In the genomic region with DNA sequence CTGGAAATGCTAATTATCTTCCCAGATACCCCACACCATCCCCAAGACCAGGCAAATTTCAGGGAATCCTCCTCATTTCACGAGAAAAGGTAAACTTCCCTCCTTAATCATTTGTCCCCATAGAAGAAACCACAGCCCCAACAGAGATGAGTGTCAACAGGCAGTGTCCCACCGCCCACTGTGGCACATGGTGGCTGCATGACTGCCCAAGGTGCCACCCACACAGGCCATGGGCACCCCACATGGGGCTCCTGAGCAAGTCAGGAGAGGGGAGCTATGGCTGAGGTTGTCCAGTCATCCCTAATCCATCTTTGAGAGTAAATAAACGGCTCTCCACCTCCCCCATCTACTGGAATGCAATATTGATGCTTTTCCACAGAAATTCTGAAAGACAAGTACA, we compare ENCODE assay signal across 19 cellular contexts. TPM values are rescaled to one million over a fixed set of nuclear protein-coding genes. Genes with fewer than 3 reads are reported as not detected.
A peak's percentile ranks its signal among the peaks of the same experiment; 100 is the strongest.
DNase-seq lines count a peak whose midpoint lies in the region; ATAC-seq and TF ChIP-seq lines count a peak whose summit lies in the region.
"Had no signal": no experiment of that assay in that cellular context is flagged by ENCODE, and none has a peak within 500 bp of the region (broad histone marks: within the 10 kb centered on the region; RNA-seq: fewer than 3 reads in every experiment).

No MANE protein-coding gene starts in this region.

- H3K4me3 Mint-ChIP-seq in activated T-helper 1 cell treated with anti-CD3 and anti-CD28 coated beads, Interleukin-12 subunit alpha, Interleukin-12 subunit beta, Interleukin-2, Interleukin-4 antibody, amounts not matched to agents 30 ng/mL and 10 ng/mL and 1 ng/mL, durations not matched to agents 14 hours and 24 hours and 36 hours, result no peak overlapping the region
- no peak overlapping the region for H3K4me3 Mint-ChIP-seq in stimulated activated memory B cell treated with anti-CD40 and anti-IgM and Interleukin-4, amounts not matched to agents 10 μg/mL and 1 μg/mL and 100 μg/mL, for 72 hours
- H3K4me3 Mint-ChIP-seq: B cell; CD4-positive, alpha-beta T cell; CD8-positive, alpha-beta T cell had no signal

- no peaks in the 10 kb centered on the region for H3K36me3 Mint-ChIP-seq in activated T-helper 1 cell treated with anti-CD3 and anti-CD28 coated beads, Interleukin-12 subunit alpha, Interleukin-12 subunit beta, Interleukin-2, Interleukin-4 antibody, amounts not matched to agents 30 ng/mL and 10 ng/mL and 1 ng/mL, durations not matched to agents 14 hours and 24 hours and 36 hours (ENCODE audit: low read depth)
- H3K36me3 Mint-ChIP-seq in stimulated activated memory B cell treated with anti-CD40 and anti-IgM and Interleukin-4, amounts not matched to agents 10 μg/mL and 1 μg/mL and 100 μg/mL, for 72 hours, result no peaks in the 10 kb centered on the region
- H3K36me3 Mint-ChIP-seq: CD8-positive, alpha-beta T cell had no signal

- no peak overlapping the region for H3K4me3 ChIP-seq in esophagus squamous epithelium
- H3K4me3 ChIP-seq: A549; BLaER1 treated with 17β-estradiol and CSF1 and Interleukin-3, amounts not matched to agents 10 nM and 100 nM had no signal

- H3K9me3 Mint-ChIP-seq in activated T-helper 1 cell treated with anti-CD3 and anti-CD28 coated beads, Interleukin-12 subunit alpha, Interleukin-12 subunit beta, Interleukin-2, Interleukin-4 antibody, amounts not matched to agents 30 ng/mL and 10 ng/mL and 1 ng/mL, durations not matched to agents 14 hours and 24 hours and 36 hours, result no peaks in the 10 kb centered on the region
- H3K9me3 Mint-ChIP-seq in stimulated activated memory B cell treated with anti-CD40 and anti-IgM and Interleukin-4, amounts not matched to agents 10 μg/mL and 1 μg/mL and 100 μg/mL, for 72 hours, result no peaks in the 10 kb centered on the region
- H3K9me3 Mint-ChIP-seq: CD4-positive, alpha-beta T cell; CD8-positive, alpha-beta T cell had no signal

- H3K27ac Mint-ChIP-seq in activated T-helper 1 cell treated with anti-CD3 and anti-CD28 coated beads, Interleukin-12 subunit alpha, Interleukin-12 subunit beta, Interleukin-2, Interleukin-4 antibody, amounts not matched to agents 30 ng/mL and 10 ng/mL and 1 ng/mL, durations not matched to agents 14 hours and 24 hours and 36 hours, result peak overlapping the region; percentile 31
- H3K27ac Mint-ChIP-seq in stimulated activated memory B cell treated with anti-CD40 and anti-IgM and Interleukin-4, amounts not matched to agents 10 μg/mL and 1 μg/mL and 100 μg/mL, for 72 hours, result no peak overlapping the region
- H3K27ac Mint-ChIP-seq: B cell; CD4-positive, alpha-beta T cell; CD8-positive, alpha-beta T cell had no signal

- ATAC-seq in stimulated activated memory B cell treated with anti-CD40 and anti-IgM and Interleukin-4, amounts not matched to agents 10 μg/mL and 1 μg/mL and 100 μg/mL, for 72 hours, result peak; percentile 48
- no peak for ATAC-seq in GM21576 (IDR thresholded peaks at IDR 0.05; ENCODE audit: unreplicated experiment)
- ATAC-seq: A549; CD8-positive, alpha-beta T cell had no signal

- no peaks in the 10 kb centered on the region for H3K36me3 ChIP-seq in esophagus squamous epithelium
- H3K36me3 ChIP-seq: BLaER1 treated with 17β-estradiol and CSF1 and Interleukin-3, amounts not matched to agents 10 nM and 100 nM had no signal

- no peaks in the 10 kb centered on the region for H3K9me3 ChIP-seq in esophagus squamous epithelium
- H3K9me3 ChIP-seq: A549; BLaER1 treated with 17β-estradiol and CSF1 and Interleukin-3, amounts not matched to agents 10 nM and 100 nM; Caco-2 had no signal

- peak overlapping the region; percentile 99 for H3K27ac ChIP-seq in temporal lobe (ENCODE audit: low read depth, low read length)
- H3K27ac ChIP-seq in esophagus squamous epithelium, result no peak overlapping the region
- H3K27ac ChIP-seq: 22Rv1; A549; BLaER1 treated with 17β-estradiol and CSF1 and Interleukin-3, amounts not matched to agents 10 nM and 100 nM; C4-2B had no signal

- no peak for TF ChIP-seq POLR2A in esophagus squamous epithelium (IDR thresholded peaks at IDR 0.05)

- no peaks in the 10 kb centered on the region for H3K4me1 ChIP-seq in esophagus squamous epithelium
- H3K4me1 ChIP-seq: Caco-2 had no signal

- no peaks in the 10 kb centered on the region for H3K27me3 ChIP-seq in esophagus squamous epithelium
- H3K27me3 ChIP-seq: BLaER1 treated with 17β-estradiol and CSF1 and Interleukin-3, amounts not matched to agents 10 nM and 100 nM had no signal

- intact Hi-C loops in activated T-helper 1 cell treated with anti-CD3 and anti-CD28 coated beads, Interleukin-12 subunit alpha, Interleukin-12 subunit beta, Interleukin-2, Interleukin-4 antibody, amounts not matched to agents 30 ng/mL and 10 ng/mL and 1 ng/mL, durations not matched to agents 14 hours and 24 hours and 36 hours (cut with micrococcal nuclease), result no loop called here
- intact Hi-C loops in esophagus squamous epithelium (cut with DNase I), result no loop called here

- TF ChIP-seq CTCF in esophagus squamous epithelium (IDR thresholded peaks at IDR 0.05), result no peak

- peaks cover 9% of the 10 kb centered on the region for H3K27me3 Mint-ChIP-seq in activated T-helper 1 cell treated with anti-CD3 and anti-CD28 coated beads, Interleukin-12 subunit alpha, Interleukin-12 subunit beta, Interleukin-2, Interleukin-4 antibody, amounts not matched to agents 30 ng/mL and 10 ng/mL and 1 ng/mL, durations not matched to agents 14 hours and 24 hours and 36 hours (ENCODE audit: insufficient read depth)
- H3K27me3 Mint-ChIP-seq in stimulated activated memory B cell treated with anti-CD40 and anti-IgM and Interleukin-4, amounts not matched to agents 10 μg/mL and 1 μg/mL and 100 μg/mL, for 72 hours, result peaks cover 23% of the 10 kb centered on the region
- H3K27me3 Mint-ChIP-seq: CD4-positive, alpha-beta T cell had no signal

- DNase-seq in activated T-helper 1 cell treated with anti-CD3 and anti-CD28 coated beads, Interleukin-12 subunit alpha, Interleukin-12 subunit beta, Interleukin-2, Interleukin-4 antibody, amounts not matched to agents 30 ng/mL and 10 ng/mL and 1 ng/mL, durations not matched to agents 14 hours and 24 hours and 36 hours (ENCODE audit: low spot score), result no peak
- DNase-seq in islet precursor cell (peak; percentile 25), esophagus squamous epithelium (lab: John Stamatoyannopoulos, UW) (no peak)
- no peak for DNase-seq in stimulated activated CD4-positive, alpha-beta T cell treated with anti-CD3 and anti-CD28 coated beads, Interleukin-1b, Interleukin-23, amount 100 ng/mL, for 48 hours
- DNase-seq: AML-193; Caco-2; Calu3; CD4-positive, alpha-beta T cell; CD8-positive, alpha-beta T cell; DMS79 treated with DMSO at 0.1 percent for 48 hours; GF-D8 had no signal

- WGBS in esophagus squamous epithelium, 2 donors, result 67 to 79% methylated on average over 3 of the region's 3 CpGs

- no peaks in the 10 kb centered on the region for H3K4me1 Mint-ChIP-seq in activated T-helper 1 cell treated with anti-CD3 and anti-CD28 coated beads, Interleukin-12 subunit alpha, Interleukin-12 subunit beta, Interleukin-2, Interleukin-4 antibody, amounts not matched to agents 30 ng/mL and 10 ng/mL and 1 ng/mL, durations not matched to agents 14 hours and 24 hours and 36 hours (ENCODE audit: low read depth)
- H3K4me1 Mint-ChIP-seq in stimulated activated memory B cell treated with anti-CD40 and anti-IgM and Interleukin-4, amounts not matched to agents 10 μg/mL and 1 μg/mL and 100 μg/mL, for 72 hours, result no peaks in the 10 kb centered on the region
- H3K4me1 Mint-ChIP-seq: B cell had no signal

RNA-seq across cellular contexts. Expression of a gene that starts 44.1 kb away (rescaled TPM):
- total RNA-seq in activated T-helper 1 cell treated with anti-CD3 and anti-CD28 coated beads, Interleukin-12 subunit alpha, Interleukin-12 subunit beta, Interleukin-2, Interleukin-4 antibody, amounts not matched to agents 30 ng/mL and 10 ng/mL and 1 ng/mL, durations not matched to agents 14 hours and 24 hours and 36 hours, result not detected in 2 replicates
- not detected for total RNA-seq in temporal lobe
- not detected for total RNA-seq in esophagus squamous epithelium
- total RNA-seq: B cell; Caco-2; Calu3; CD4-positive, alpha-beta T cell; CD8-positive, alpha-beta T cell had no signal

RNA-seq across cellular contexts. Expression of a gene that starts 44.7 kb away (rescaled TPM):
- total RNA-seq in activated T-helper 1 cell treated with anti-CD3 and anti-CD28 coated beads, Interleukin-12 subunit alpha, Interleukin-12 subunit beta, Interleukin-2, Interleukin-4 antibody, amounts not matched to agents 30 ng/mL and 10 ng/mL and 1 ng/mL, durations not matched to agents 14 hours and 24 hours and 36 hours, result not detected in 2 replicates
- not detected for total RNA-seq in temporal lobe
- total RNA-seq in esophagus squamous epithelium, result 100 to 1,000 TPM; 247 to 351 (median 300) TPM
- total RNA-seq: B cell; CD4-positive, alpha-beta T cell; CD8-positive, alpha-beta T cell had no signal

Comparison
In these comparisons a context has a peak if more than half of its experiments do, and no peak if none do; other contexts are left out.
1. RNA of a gene that starts 44.7 kb away (total RNA-seq): 247 to 351 TPM in esophagus squamous epithelium; not detected in activated T-helper 1 cell treated with anti-CD3 and anti-CD28 coated beads, Interleukin-12 subunit alpha, Interleukin-12 subunit beta, Interleukin-2, Interleukin-4 antibody, amounts not matched to agents 30 ng/mL and 10 ng/mL and 1 ng/mL, durations not matched to agents 14 hours and 24 hours and 36 hours and not detected in temporal lobe (single experiment); every median in the first group is over 100 times any median in the second.